In the genomic region with DNA sequence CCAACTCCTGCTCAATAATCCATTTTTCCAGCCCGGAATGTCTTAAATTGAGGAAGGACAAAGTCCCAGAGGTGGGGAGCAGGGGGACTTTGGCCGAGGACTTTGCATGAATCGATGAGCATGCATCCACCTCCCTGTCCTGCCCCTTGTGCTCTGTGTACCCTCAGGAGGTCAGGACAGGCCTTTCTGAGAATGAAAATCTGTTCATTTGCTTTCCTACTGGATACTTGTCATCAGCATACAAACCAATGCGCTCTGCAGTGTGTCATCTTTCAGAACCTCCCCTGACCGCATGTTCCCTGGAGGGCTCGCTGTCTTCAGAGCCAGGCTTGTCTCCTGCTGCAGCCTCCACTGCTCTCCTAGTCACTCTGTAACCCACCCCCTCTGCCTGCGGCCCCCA, we compare ENCODE assay signal across 1 cellular context.
TF ChIP-seq lines count a peak whose summit lies in the region.
"Not testable (repeated sequence)": the region's sequence is repeated elsewhere in the genome, so short reads cannot be mapped to it uniquely, and the experiment has no call there.

No MANE protein-coding gene starts in this region.

TF ChIP-seq in HepG2, 621 proteins besides CTCF, POLR2A, EP300 and RAD21 (continued from another document and continues in another):
- TF ChIP-seq, protein P1, sequence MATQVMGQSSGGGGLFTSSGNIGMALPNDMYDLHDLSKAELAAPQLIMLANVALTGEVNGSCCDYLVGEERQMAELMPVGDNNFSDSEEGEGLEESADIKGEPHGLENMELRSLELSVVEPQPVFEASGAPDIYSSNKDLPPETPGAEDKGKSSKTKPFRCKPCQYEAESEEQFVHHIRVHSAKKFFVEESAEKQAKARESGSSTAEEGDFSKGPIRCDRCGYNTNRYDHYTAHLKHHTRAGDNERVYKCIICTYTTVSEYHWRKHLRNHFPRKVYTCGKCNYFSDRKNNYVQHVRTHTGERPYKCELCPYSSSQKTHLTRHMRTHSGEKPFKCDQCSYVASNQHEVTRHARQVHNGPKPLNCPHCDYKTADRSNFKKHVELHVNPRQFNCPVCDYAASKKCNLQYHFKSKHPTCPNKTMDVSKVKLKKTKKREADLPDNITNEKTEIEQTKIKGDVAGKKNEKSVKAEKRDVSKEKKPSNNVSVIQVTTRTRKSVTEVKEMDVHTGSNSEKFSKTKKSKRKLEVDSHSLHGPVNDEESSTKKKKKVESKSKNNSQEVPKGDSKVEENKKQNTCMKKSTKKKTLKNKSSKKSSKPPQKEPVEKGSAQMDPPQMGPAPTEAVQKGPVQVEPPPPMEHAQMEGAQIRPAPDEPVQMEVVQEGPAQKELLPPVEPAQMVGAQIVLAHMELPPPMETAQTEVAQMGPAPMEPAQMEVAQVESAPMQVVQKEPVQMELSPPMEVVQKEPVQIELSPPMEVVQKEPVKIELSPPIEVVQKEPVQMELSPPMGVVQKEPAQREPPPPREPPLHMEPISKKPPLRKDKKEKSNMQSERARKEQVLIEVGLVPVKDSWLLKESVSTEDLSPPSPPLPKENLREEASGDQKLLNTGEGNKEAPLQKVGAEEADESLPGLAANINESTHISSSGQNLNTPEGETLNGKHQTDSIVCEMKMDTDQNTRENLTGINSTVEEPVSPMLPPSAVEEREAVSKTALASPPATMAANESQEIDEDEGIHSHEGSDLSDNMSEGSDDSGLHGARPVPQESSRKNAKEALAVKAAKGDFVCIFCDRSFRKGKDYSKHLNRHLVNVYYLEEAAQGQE (IDR thresholded peaks at IDR 0.05; ENCODE audit: borderline replicate concordance in 1 of 2, low read depth in 1 of 2, low read length in 2 of 2) = peak in 1 of 2 experiments; percentile 31; a peak in 1 of 4 replicates
- TF ChIP-seq, protein P2, sequence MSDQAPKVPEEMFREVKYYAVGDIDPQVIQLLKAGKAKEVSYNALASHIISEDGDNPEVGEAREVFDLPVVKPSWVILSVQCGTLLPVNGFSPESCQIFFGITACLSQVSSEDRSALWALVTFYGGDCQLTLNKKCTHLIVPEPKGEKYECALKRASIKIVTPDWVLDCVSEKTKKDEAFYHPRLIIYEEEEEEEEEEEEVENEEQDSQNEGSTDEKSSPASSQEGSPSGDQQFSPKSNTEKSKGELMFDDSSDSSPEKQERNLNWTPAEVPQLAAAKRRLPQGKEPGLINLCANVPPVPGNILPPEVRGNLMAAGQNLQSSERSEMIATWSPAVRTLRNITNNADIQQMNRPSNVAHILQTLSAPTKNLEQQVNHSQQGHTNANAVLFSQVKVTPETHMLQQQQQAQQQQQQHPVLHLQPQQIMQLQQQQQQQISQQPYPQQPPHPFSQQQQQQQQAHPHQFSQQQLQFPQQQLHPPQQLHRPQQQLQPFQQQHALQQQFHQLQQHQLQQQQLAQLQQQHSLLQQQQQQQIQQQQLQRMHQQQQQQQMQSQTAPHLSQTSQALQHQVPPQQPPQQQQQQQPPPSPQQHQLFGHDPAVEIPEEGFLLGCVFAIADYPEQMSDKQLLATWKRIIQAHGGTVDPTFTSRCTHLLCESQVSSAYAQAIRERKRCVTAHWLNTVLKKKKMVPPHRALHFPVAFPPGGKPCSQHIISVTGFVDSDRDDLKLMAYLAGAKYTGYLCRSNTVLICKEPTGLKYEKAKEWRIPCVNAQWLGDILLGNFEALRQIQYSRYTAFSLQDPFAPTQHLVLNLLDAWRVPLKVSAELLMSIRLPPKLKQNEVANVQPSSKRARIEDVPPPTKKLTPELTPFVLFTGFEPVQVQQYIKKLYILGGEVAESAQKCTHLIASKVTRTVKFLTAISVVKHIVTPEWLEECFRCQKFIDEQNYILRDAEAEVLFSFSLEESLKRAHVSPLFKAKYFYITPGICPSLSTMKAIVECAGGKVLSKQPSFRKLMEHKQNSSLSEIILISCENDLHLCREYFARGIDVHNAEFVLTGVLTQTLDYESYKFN (CRISPR knock-in tag; conservative IDR thresholded peaks at IDR 0.05) = peak; percentile 96
- TF ChIP-seq TOPORS (CRISPR knock-in tag; IDR thresholded peaks at IDR 0.05) (peak; percentile 69; the same call in 1 of the 2 replicates), WIZ (CRISPR knock-in tag; IDR thresholded peaks at IDR 0.05) (peak; percentile 84), SALL1 (CRISPR knock-in tag; IDR thresholded peaks at IDR 0.05) (peak; percentile 100), ZNF549 (CRISPR knock-in tag; IDR thresholded peaks at IDR 0.05) (peak; percentile 65; the same call in 1 of the 2 replicates), ZMYM2 (CRISPR knock-in tag; IDR thresholded peaks at IDR 0.05) (peak; percentile 89), MEF2D (CRISPR knock-in tag; IDR thresholded peaks at IDR 0.05) (peak; percentile 73; the same call in 1 of the 2 replicates), ZNF747 (CRISPR knock-in tag; IDR thresholded peaks at IDR 0.05; ENCODE audit: borderline replicate concordance) (0 out of 2 replicates have a peak, but pooled peaks have one; percentile 35), NCOR1 (IDR thresholded peaks at IDR 0.05; ENCODE audit: borderline replicate concordance, low read length) (peak; percentile 83), TMF1 (CRISPR knock-in tag; IDR thresholded peaks at IDR 0.05; ENCODE audit: low read depth) (peak; percentile 58; the same call in 1 of the 2 replicates), KDM5B (CRISPR knock-in tag; IDR thresholded peaks at IDR 0.05; ENCODE audit: borderline replicate concordance) (0 out of 2 replicates have a peak, but pooled peaks have one; percentile 47), ZNF556 (CRISPR knock-in tag; IDR thresholded peaks at IDR 0.05; ENCODE audit: borderline replicate concordance) (peak; percentile 65; the same call in 1 of the 2 replicates), POLR2AphosphoS5 (IDR thresholded peaks at IDR 0.05; ENCODE audit: low read depth, low read length) (peak; percentile 28; the same call in 1 of the 2 replicates), MIXL1 (CRISPR knock-in tag; IDR thresholded peaks at IDR 0.05) (peak; percentile 97), ZNF292 (CRISPR knock-in tag; IDR thresholded peaks at IDR 0.05; ENCODE audit: borderline replicate concordance, low read depth) (peak; percentile 92; the same call in 1 of the 2 replicates), ZBTB7A (CRISPR knock-in tag; IDR thresholded peaks at IDR 0.05) (0 out of 2 replicates have a peak, but pooled peaks have one; percentile 31), SPEN (CRISPR knock-in tag; IDR thresholded peaks at IDR 0.05; ENCODE audit: low read depth) (peak; percentile 74), ZEB1 (IDR thresholded peaks at IDR 0.05; ENCODE audit: insufficient replicate concordance, low read depth) (peak; percentile 61), HNF4G (IDR thresholded peaks at IDR 0.05; ENCODE audit: borderline replicate concordance, low read depth, low read length) (peak; percentile 99), HNF4G (CRISPR knock-in tag; IDR thresholded peaks at IDR 0.05; ENCODE audit: borderline replicate concordance, low read depth) (peak; percentile 95), FOXJ3 (CRISPR knock-in tag; IDR thresholded peaks at IDR 0.05; ENCODE audit: borderline replicate concordance) (peak; percentile 66; the same call in 1 of the 2 replicates), ZBTB20 (CRISPR knock-in tag; IDR thresholded peaks at IDR 0.05; ENCODE audit: borderline replicate concordance, low read depth) (peak; percentile 75; the same call in 1 of the 2 replicates), RBFOX2 (IDR thresholded peaks at IDR 0.05; ENCODE audit: low read depth, low read length) (0 out of 2 replicates have a peak, but pooled peaks have one; percentile 19), MXD4 (CRISPR knock-in tag; IDR thresholded peaks at IDR 0.05) (peak; percentile 25; the same call in 1 of the 2 replicates), LCORL (IDR thresholded peaks at IDR 0.05) (peak; percentile 76), LCORL (CRISPR knock-in tag; IDR thresholded peaks at IDR 0.05) (peak; percentile 95), MEIS1 (CRISPR knock-in tag; IDR thresholded peaks at IDR 0.05; ENCODE audit: borderline replicate concordance) (peak; percentile 68; the same call in 1 of the 2 replicates), PITX1 (CRISPR knock-in tag; IDR thresholded peaks at IDR 0.05) (peak; percentile 95), ZNF605 (CRISPR knock-in tag; IDR thresholded peaks at IDR 0.05) (peak; percentile 64; the same call in 1 of the 2 replicates), ESRRA (CRISPR knock-in tag; IDR thresholded peaks at IDR 0.05; ENCODE audit: low read depth) (peak; percentile 97), MAZ (CRISPR knock-in tag; IDR thresholded peaks at IDR 0.05; ENCODE audit: low read depth) (peak; percentile 42; the same call in 1 of the 2 replicates), SOX6 (CRISPR knock-in tag; IDR thresholded peaks at IDR 0.05) (peak; percentile 86), NRL (CRISPR knock-in tag; IDR thresholded peaks at IDR 0.05; ENCODE audit: borderline replicate concordance) (0 out of 2 replicates have a peak, but pooled peaks have one; percentile 49), ZSCAN25 (CRISPR knock-in tag; IDR thresholded peaks at IDR 0.05) (0 out of 2 replicates have a peak, but pooled peaks have one; percentile 38)
- TF ChIP-seq, protein P3, sequence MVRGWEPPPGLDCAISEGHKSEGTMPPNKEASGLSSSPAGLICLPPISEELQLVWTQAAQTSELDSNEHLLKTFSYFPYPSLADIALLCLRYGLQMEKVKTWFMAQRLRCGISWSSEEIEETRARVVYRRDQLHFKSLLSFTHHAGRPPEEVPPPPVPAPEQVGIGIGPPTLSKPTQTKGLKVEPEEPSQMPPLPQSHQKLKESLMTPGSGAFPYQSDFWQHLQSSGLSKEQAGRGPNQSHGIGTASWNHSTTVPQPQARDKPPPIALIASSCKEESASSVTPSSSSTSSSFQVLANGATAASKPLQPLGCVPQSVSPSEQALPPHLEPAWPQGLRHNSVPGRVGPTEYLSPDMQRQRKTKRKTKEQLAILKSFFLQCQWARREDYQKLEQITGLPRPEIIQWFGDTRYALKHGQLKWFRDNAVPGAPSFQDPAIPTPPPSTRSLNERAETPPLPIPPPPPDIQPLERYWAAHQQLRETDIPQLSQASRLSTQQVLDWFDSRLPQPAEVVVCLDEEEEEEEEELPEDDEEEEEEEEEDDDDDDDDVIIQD (CRISPR knock-in tag; IDR thresholded peaks at IDR 0.05; ENCODE audit: low read depth) = peak; percentile 82; the same call in 1 of the 2 replicates
- TF ChIP-seq, protein P4, sequence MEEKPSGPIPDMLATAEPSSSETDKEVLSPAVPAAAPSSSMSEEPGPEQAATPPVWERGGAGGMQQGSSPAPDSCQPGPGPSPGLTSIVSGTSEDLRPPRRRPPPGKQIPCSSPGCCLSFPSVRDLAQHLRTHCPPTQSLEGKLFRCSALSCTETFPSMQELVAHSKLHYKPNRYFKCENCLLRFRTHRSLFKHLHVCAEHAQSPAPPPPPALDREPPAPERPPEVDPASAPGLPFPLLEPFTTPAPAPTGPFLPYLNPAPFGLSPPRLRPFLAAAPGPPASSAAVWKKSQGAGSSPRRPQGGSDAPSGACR (CRISPR knock-in tag; IDR thresholded peaks at IDR 0.05) = peak; percentile 67; the same call in 1 of the 2 replicates
- TF ChIP-seq, protein P5, sequence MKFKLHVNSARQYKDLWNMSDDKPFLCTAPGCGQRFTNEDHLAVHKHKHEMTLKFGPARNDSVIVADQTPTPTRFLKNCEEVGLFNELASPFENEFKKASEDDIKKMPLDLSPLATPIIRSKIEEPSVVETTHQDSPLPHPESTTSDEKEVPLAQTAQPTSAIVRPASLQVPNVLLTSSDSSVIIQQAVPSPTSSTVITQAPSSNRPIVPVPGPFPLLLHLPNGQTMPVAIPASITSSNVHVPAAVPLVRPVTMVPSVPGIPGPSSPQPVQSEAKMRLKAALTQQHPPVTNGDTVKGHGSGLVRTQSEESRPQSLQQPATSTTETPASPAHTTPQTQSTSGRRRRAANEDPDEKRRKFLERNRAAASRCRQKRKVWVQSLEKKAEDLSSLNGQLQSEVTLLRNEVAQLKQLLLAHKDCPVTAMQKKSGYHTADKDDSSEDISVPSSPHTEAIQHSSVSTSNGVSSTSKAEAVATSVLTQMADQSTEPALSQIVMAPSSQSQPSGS (CRISPR knock-in tag; IDR thresholded peaks at IDR 0.05) = peak; percentile 22; the same call in 1 of the 2 replicates
- TF ChIP-seq MAZ (IDR thresholded peaks at IDR 0.05; ENCODE audit: borderline replicate concordance, low read depth, low read length); SOX6 (IDR thresholded peaks at IDR 0.05): not testable (repeated sequence)
- TF ChIP-seq, protein P6, sequence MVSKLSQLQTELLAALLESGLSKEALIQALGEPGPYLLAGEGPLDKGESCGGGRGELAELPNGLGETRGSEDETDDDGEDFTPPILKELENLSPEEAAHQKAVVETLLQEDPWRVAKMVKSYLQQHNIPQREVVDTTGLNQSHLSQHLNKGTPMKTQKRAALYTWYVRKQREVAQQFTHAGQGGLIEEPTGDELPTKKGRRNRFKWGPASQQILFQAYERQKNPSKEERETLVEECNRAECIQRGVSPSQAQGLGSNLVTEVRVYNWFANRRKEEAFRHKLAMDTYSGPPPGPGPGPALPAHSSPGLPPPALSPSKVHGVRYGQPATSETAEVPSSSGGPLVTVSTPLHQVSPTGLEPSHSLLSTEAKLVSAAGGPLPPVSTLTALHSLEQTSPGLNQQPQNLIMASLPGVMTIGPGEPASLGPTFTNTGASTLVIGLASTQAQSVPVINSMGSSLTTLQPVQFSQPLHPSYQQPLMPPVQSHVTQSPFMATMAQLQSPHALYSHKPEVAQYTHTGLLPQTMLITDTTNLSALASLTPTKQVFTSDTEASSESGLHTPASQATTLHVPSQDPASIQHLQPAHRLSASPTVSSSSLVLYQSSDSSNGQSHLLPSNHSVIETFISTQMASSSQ (IDR thresholded peaks at IDR 0.05; ENCODE audit: low read depth) = peak; percentile 55; the same call in 1 of the 2 replicates
- TF ChIP-seq, protein P6 (CRISPR knock-in tag; IDR thresholded peaks at IDR 0.05; ENCODE audit: borderline replicate concordance) = not testable (repeated sequence)
